Comparison of ENCODE assay signal across 1 cellular context in the genomic region with DNA sequence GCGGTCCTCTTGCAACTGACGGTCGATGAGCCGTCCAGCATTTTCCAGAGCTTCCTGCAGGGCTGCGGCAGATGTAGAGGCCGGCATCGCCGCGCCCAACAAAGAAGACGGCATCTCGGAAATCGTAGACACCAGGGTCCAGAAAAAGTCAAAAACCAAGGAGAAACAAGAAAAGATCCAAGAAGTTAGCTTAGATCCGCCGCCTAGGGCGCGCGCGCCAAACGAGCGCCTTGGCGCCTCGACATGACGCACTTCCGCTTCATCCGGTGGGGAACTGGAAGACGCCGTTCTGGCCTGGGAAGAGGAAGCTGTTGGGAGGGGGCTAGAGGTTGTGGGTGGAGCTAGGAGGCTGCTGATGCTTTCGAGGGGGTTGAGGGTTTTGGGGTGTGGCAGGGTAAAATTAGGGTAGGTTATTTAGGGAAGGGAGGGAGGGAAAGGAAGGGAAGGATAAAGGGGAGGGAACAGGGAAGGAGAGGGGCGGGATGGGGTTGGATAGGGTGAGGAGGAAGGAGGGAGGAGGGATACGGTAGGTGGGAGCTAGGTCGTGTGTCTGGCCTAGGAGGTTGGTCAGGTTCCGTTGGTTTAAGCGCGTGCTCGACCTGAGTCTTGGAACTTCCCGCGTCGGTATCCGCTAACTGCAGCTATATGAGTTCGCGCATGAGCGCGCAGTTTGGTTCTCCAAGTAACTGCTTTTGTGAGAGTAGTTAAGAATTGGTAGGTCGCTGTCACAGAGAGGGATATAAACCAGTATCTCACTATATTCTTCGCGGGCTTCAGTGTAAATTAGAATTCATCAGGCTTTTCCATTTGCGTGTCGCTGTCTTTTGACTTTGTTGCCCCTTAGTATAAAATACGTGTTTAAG.
TF ChIP-seq lines count a peak whose summit lies in the region.

A gene (minus strand): TSS at position 243 of the 863 bp plus-strand sequence. CDS start 129 bp downstream, at position 114.

TF ChIP-seq in K562, 482 proteins besides CTCF, POLR2A, EP300 and RAD21 (continued from another document and continues in another):
- peak; percentile 18; the same call in 1 of the 2 replicates for TF ChIP-seq SOX6 (IDR thresholded peaks at IDR 0.05)
- TF ChIP-seq, protein P1, sequence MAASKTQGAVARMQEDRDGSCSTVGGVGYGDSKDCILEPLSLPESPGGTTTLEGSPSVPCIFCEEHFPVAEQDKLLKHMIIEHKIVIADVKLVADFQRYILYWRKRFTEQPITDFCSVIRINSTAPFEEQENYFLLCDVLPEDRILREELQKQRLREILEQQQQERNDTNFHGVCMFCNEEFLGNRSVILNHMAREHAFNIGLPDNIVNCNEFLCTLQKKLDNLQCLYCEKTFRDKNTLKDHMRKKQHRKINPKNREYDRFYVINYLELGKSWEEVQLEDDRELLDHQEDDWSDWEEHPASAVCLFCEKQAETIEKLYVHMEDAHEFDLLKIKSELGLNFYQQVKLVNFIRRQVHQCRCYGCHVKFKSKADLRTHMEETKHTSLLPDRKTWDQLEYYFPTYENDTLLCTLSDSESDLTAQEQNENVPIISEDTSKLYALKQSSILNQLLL (CRISPR knock-in tag; IDR thresholded peaks at IDR 0.05; ENCODE audit: borderline replicate concordance): no peak
- TF ChIP-seq, protein P2, sequence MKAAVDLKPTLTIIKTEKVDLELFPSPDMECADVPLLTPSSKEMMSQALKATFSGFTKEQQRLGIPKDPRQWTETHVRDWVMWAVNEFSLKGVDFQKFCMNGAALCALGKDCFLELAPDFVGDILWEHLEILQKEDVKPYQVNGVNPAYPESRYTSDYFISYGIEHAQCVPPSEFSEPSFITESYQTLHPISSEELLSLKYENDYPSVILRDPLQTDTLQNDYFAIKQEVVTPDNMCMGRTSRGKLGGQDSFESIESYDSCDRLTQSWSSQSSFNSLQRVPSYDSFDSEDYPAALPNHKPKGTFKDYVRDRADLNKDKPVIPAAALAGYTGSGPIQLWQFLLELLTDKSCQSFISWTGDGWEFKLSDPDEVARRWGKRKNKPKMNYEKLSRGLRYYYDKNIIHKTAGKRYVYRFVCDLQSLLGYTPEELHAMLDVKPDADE (conservative IDR thresholded peaks at IDR 0.05; ENCODE audit: control insufficient read depth, low read depth, low read length): 0 out of 2 replicates have a peak, but pooled peaks have one; percentile 37
- no peak for TF ChIP-seq TSC22D4 (tag; IDR thresholded peaks at IDR 0.05)
- peak; percentile 86 to 88 for TF ChIP-seq NRF1 (conservative IDR thresholded peaks at IDR 0.05 in 1 of 2, IDR thresholded peaks at IDR 0.05 in 1 of 2)
- peak; percentile 34; the same call in 1 of the 2 replicates for TF ChIP-seq SNIP1 (IDR thresholded peaks at IDR 0.05; ENCODE audit: low read depth)
- TF ChIP-seq NFATC3 (IDR thresholded peaks at IDR 0.05): peak; percentile 84
- peak; percentile 85 for TF ChIP-seq PML (IDR thresholded peaks at IDR 0.05; ENCODE audit: low read length)
- TF ChIP-seq NCOA1 (IDR thresholded peaks at IDR 0.05; ENCODE audit: low read depth): peak; percentile 92
- peak; percentile 74; the same call in 1 of the 2 replicates for TF ChIP-seq GTF2F1 (IDR thresholded peaks at IDR 0.05; ENCODE audit: low read depth, low read length)
- no peak for TF ChIP-seq SNRNP70 (optimal IDR thresholded peaks at IDR 0.05; ENCODE audit: low read depth, low read length)
- TF ChIP-seq, protein P3, sequence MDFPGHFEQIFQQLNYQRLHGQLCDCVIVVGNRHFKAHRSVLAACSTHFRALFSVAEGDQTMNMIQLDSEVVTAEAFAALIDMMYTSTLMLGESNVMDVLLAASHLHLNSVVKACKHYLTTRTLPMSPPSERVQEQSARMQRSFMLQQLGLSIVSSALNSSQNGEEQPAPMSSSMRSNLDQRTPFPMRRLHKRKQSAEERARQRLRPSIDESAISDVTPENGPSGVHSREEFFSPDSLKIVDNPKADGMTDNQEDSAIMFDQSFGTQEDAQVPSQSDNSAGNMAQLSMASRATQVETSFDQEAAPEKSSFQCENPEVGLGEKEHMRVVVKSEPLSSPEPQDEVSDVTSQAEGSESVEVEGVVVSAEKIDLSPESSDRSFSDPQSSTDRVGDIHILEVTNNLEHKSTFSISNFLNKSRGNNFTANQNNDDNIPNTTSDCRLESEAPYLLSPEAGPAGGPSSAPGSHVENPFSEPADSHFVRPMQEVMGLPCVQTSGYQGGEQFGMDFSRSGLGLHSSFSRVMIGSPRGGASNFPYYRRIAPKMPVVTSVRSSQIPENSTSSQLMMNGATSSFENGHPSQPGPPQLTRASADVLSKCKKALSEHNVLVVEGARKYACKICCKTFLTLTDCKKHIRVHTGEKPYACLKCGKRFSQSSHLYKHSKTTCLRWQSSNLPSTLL (IDR thresholded peaks at IDR 0.05): peak; percentile 73
- TF ChIP-seq, protein P4, sequence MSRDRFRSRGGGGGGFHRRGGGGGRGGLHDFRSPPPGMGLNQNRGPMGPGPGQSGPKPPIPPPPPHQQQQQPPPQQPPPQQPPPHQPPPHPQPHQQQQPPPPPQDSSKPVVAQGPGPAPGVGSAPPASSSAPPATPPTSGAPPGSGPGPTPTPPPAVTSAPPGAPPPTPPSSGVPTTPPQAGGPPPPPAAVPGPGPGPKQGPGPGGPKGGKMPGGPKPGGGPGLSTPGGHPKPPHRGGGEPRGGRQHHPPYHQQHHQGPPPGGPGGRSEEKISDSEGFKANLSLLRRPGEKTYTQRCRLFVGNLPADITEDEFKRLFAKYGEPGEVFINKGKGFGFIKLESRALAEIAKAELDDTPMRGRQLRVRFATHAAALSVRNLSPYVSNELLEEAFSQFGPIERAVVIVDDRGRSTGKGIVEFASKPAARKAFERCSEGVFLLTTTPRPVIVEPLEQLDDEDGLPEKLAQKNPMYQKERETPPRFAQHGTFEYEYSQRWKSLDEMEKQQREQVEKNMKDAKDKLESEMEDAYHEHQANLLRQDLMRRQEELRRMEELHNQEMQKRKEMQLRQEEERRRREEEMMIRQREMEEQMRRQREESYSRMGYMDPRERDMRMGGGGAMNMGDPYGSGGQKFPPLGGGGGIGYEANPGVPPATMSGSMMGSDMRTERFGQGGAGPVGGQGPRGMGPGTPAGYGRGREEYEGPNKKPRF (IDR thresholded peaks at IDR 0.05; ENCODE audit: low read depth, low read length): no peak
- no peak for TF ChIP-seq SREBF2 (CRISPR knock-in tag; IDR thresholded peaks at IDR 0.05)
- TF ChIP-seq, protein P5, sequence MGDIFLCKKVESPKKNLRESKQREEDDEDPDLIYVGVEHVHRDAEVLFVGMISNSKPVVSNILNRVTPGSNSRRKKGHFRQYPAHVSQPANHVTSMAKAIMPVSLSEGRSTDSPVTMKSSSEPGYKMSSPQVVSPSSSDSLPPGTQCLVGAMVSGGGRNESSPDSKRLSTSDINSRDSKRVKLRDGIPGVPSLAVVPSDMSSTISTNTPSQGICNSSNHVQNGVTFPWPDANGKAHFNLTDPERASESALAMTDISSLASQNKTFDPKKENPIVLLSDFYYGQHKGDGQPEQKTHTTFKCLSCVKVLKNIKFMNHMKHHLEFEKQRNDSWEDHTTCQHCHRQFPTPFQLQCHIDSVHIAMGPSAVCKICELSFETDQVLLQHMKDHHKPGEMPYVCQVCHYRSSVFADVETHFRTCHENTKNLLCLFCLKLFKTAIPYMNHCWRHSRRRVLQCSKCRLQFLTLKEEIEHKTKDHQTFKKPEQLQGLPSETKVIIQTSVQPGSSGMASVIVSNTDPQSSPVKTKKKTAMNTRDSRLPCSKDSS (IDR thresholded peaks at IDR 0.05; ENCODE audit: low read depth, partially characterized antibody): peak; percentile 54
- TF ChIP-seq, protein P6, sequence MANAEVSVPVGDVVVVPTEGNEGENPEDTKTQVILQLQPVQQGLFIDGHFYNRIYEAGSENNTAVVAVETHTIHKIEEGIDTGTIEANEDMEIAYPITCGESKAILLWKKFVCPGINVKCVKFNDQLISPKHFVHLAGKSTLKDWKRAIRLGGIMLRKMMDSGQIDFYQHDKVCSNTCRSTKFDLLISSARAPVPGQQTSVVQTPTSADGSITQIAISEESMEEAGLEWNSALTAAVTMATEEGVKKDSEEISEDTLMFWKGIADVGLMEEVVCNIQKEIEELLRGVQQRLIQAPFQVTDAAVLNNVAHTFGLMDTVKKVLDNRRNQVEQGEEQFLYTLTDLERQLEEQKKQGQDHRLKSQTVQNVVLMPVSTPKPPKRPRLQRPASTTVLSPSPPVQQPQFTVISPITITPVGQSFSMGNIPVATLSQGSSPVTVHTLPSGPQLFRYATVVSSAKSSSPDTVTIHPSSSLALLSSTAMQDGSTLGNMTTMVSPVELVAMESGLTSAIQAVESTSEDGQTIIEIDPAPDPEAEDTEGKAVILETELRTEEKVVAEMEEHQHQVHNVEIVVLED (CRISPR knock-in tag; IDR thresholded peaks at IDR 0.05): peak; percentile 61
- TF ChIP-seq, protein P7, sequence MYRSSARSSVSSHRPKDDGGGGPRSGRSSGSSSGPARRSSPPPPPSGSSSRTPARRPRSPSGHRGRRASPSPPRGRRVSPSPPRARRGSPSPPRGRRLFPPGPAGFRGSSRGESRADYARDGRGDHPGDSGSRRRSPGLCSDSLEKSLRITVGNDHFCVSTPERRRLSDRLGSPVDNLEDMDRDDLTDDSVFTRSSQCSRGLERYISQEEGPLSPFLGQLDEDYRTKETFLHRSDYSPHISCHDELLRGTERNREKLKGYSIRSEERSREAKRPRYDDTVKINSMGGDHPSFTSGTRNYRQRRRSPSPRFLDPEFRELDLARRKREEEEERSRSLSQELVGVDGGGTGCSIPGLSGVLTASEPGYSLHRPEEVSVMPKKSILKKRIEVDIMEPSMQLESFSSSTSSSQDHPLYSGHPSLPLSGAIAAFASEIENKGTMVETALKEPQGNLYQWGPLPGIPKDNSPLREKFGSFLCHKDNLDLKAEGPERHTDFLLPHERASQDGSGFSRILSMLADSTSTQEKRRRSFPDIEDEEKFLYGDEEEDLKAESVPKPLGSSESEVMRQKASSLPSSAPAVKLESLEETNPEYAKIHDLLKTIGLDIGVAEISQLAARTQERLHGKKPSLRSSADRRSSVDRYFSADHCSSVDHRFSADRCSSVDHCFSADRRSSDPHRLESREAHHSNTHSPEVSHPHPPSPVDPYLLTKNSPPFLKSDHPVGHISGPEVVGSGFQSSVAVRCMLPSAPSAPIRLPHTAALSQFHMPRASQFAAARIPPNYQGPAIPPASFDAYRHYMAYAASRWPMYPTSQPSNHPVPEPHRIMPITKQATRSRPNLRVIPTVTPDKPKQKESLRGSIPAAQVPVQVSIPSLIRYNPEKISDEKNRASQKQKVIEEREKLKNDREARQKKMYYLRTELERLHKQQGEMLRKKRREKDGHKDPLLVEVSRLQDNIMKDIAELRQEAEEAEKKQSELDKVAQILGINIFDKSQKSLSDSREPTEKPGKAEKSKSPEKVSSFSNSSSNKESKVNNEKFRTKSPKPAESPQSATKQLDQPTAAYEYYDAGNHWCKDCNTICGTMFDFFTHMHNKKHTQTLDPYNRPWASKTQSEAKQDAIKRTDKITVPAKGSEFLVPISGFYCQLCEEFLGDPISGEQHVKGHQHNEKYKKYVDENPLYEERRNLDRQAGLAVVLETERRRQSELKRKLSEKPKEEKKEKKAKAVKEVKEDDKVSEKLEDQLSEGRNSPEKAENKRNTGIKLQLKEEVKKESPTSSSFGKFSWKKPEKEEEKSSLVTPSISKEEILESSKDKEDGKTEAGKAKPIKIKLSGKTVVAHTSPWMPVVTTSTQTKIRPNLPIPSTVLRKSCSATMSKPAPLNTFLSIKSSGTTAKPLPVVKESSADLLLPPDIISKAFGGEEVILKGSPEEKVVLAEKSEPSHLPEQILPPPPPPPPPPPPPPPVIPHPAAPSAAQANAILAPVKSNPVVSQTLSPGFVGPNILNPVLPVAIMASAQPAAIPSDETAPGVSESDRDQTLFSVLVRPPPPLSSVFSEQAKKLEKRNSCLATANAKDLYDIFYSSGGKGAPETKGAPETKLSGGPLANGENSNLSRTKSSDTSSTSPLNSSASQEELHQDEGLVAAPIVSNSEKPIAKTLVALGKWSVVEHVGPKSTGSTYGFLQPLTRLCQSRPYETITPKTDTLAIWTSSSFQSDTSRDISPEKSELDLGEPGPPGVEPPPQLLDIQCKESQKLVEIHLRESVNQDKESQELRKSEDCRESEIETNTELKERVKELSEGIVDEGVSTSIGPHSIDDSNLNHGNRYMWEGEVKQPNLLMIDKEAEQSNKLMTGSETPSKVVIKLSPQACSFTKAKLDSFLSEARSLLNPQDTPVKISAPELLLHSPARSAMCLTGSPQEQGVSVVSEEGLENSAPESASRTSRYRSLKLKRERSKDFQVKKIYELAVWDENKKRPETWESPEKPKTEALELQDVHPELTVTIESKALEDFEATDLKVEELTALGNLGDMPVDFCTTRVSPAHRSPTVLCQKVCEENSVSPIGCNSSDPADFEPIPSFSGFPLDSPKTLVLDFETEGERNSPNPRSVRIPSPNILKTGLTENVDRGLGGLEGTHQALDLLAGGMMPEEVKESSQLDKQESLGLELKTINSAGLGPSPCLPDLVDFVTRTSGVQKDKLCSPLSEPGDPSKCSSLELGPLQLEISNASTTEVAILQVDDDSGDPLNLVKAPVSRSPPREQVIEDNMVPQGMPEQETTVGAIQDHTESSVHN (IDR thresholded peaks at IDR 0.05; ENCODE audit: borderline replicate concordance in 1 of 2, low read depth in 1 of 2): peak in 1 of 2 experiments; percentile 88; a peak in 2 of 4 replicates
- TF ChIP-seq GTF2E2 (tag; IDR thresholded peaks at IDR 0.05): no peak
- TF ChIP-seq ASH1L (IDR thresholded peaks at IDR 0.05; ENCODE audit: borderline replicate concordance, low read depth, partially characterized antibody): peak; percentile 77
- TF ChIP-seq PHTF2 (CRISPR knock-in tag; IDR thresholded peaks at IDR 0.05): peak; percentile 84; the same call in 1 of the 2 replicates
- TF ChIP-seq, protein P8, sequence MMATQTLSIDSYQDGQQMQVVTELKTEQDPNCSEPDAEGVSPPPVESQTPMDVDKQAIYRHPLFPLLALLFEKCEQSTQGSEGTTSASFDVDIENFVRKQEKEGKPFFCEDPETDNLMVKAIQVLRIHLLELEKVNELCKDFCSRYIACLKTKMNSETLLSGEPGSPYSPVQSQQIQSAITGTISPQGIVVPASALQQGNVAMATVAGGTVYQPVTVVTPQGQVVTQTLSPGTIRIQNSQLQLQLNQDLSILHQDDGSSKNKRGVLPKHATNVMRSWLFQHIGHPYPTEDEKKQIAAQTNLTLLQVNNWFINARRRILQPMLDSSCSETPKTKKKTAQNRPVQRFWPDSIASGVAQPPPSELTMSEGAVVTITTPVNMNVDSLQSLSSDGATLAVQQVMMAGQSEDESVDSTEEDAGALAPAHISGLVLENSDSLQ (IDR thresholded peaks at IDR 0.05): peak; percentile 66
- TF ChIP-seq, protein P9, sequence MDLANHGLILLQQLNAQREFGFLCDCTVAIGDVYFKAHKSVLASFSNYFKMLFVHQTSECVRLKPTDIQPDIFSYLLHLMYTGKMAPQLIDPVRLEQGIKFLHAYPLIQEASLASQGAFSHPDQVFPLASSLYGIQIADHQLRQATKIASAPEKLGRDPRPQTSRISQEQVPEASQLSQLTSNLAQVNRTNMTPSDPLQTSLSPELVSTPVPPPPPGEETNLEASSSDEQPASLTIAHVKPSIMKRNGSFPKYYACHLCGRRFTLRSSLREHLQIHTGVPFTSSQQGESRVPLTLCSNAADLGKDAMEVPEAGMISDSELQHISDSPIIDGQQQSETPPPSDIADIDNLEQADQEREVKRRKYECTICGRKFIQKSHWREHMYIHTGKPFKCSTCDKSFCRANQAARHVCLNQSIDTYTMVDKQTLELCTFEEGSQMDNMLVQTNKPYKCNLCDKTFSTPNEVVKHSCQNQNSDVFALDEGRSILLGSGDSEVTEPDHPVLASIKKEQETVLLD (IDR thresholded peaks at IDR 0.05): peak; percentile 89; the same call in 1 of the 2 replicates
- TF ChIP-seq LCOR (CRISPR knock-in tag; IDR thresholded peaks at IDR 0.05): peak; percentile 93
- TF ChIP-seq ZNF232 (CRISPR knock-in tag; IDR thresholded peaks at IDR 0.05): peak; percentile 70; the same call in 1 of the 2 replicates
- TF ChIP-seq BHLHE40 (IDR thresholded peaks at IDR 0.05; ENCODE audit: low read length): peak; percentile 51
